ENCODE assay signal across 2 cellular contexts in genomic region chr19:1447565-1447903, GRCh38.
TF ChIP-seq lines count a peak whose summit lies in the region.

No MANE protein-coding gene starts in this region.

TF ChIP-seq in SK-N-SH, 30 proteins besides CTCF, POLR2A, EP300 and RAD21:
- TF ChIP-seq NFIC (IDR thresholded peaks at IDR 0.05; ENCODE audit: borderline replicate concordance) (no peak), TEAD4 (IDR thresholded peaks at IDR 0.05; ENCODE audit: borderline replicate concordance, insufficient read depth) (no peak), IRF3 (IDR thresholded peaks at IDR 0.05; ENCODE audit: low read depth, low read length) (no peak), RFX5 (IDR thresholded peaks at IDR 0.05; ENCODE audit: low read length) (no peak), FOSL2 (IDR thresholded peaks at IDR 0.05; ENCODE audit: borderline replicate concordance, low read depth) (no peak), CHD2 (IDR thresholded peaks at IDR 0.05; ENCODE audit: low read length, partially characterized antibody) (no peak), TAF1 (IDR thresholded peaks at IDR 0.05; ENCODE audit: borderline replicate concordance, low read depth, low read length) (no peak), REST (IDR thresholded peaks at IDR 0.05; ENCODE audit: low read depth, low read length) (no peak), JUND (IDR thresholded peaks at IDR 0.05) (no peak), FOXM1 (IDR thresholded peaks at IDR 0.05; ENCODE audit: low read depth) (no peak), MEF2A (IDR thresholded peaks at IDR 0.05; ENCODE audit: borderline replicate concordance, low read depth) (no peak), ZBTB33 (IDR thresholded peaks at IDR 0.05; ENCODE audit: borderline replicate concordance, low read depth) (no peak), MXI1 (IDR thresholded peaks at IDR 0.05; ENCODE audit: low read depth, low read length) (no peak), GABPA (IDR thresholded peaks at IDR 0.05; ENCODE audit: low read depth) (no peak), USF1 (IDR thresholded peaks at IDR 0.05; ENCODE audit: borderline replicate concordance, low read depth) (no peak), GATA2 (CRISPR knock-in tag; IDR thresholded peaks at IDR 0.05) (no peak), RXRA (IDR thresholded peaks at IDR 0.05; ENCODE audit: borderline replicate concordance, low read depth) (no peak), YY1 (IDR thresholded peaks at IDR 0.05; ENCODE audit: low read depth) (no peak)

TF ChIP-seq in SK-N-SH treated with all-trans-retinoic acid at 6 μM for 48 hours, 23 proteins besides CTCF, POLR2A, EP300 and RAD21:
- TF ChIP-seq ARNTL (CRISPR knock-in tag; IDR thresholded peaks at IDR 0.05; ENCODE audit: borderline replicate concordance, low read depth) (no peak), SNAI2 (CRISPR knock-in tag; IDR thresholded peaks at IDR 0.05) (no peak), PATZ1 (CRISPR knock-in tag; IDR thresholded peaks at IDR 0.05; ENCODE audit: borderline replicate concordance) (no peak), POU6F1 (CRISPR knock-in tag; IDR thresholded peaks at IDR 0.05; ENCODE audit: borderline replicate concordance, low read depth) (no peak), TSHZ2 (CRISPR knock-in tag; IDR thresholded peaks at IDR 0.05) (no peak), ISL1 (CRISPR knock-in tag; IDR thresholded peaks at IDR 0.05) (no peak), ZNF70 (CRISPR knock-in tag; IDR thresholded peaks at IDR 0.05) (no peak), ZNF8 (CRISPR knock-in tag; IDR thresholded peaks at IDR 0.05) (no peak), CSRNP3 (CRISPR knock-in tag; IDR thresholded peaks at IDR 0.05) (no peak), CREB5 (CRISPR knock-in tag; IDR thresholded peaks at IDR 0.05; ENCODE audit: low read depth) (no peak), ZFP30 (CRISPR knock-in tag; IDR thresholded peaks at IDR 0.05) (no peak), GLIS3 (CRISPR knock-in tag; IDR thresholded peaks at IDR 0.05) (no peak), ESRRG (CRISPR knock-in tag; IDR thresholded peaks at IDR 0.05) (no peak), ZNF565 (CRISPR knock-in tag; conservative IDR thresholded peaks at IDR 0.05; ENCODE audit: low read depth) (no peak), CSDC2 (CRISPR knock-in tag; IDR thresholded peaks at IDR 0.05) (no peak), ZC3H10 (CRISPR knock-in tag; IDR thresholded peaks at IDR 0.05) (no peak)
